15 cellular contexts compared by ENCODE assay signal in the genomic region with DNA sequence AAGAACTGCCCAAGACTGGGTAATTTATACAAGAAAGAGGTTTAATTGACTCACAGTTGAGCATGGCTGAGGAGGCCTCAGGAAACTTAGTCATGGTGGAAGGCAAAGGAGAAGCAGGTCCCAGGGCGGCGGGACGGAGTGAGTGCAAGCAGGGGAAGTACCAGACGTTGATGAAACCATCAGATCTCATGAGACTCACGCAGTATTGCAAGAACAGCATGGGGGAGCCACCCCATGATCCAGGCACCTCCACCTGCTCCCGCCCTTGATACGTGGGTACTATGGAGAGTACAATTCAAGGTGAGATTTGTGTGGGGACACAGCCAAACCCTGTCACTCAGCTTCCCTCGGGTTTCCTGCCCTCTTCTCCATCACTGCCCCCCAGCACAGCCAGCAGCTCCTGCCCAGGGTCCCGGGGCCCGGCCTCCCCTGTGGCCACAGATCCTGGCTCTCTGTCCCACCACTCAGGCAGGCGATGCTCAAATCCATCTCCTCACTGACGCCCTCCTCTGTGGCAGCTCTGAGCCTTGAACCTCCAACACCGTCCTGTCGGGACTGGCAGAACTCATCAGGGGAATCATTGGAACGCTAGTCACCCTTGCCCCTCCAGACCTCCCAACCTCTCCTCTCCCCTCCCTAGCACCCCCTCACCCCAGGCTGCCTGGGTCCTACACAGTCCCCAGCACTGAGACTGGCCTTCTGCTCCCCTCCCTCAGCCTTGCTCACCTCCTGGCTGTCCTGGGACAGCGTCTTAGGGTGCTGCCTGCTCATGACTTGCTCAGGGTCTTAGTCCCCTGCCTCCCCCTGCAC. TPM values are rescaled to one million over a fixed set of nuclear protein-coding genes. Genes with fewer than 3 reads are reported as not detected.
DNase-seq lines count a peak whose midpoint lies in the region; ATAC-seq, FAIRE-seq and TF ChIP-seq lines count a peak whose summit lies in the region.
"Had no signal": no experiment of that assay in that cellular context is flagged by ENCODE, and none has a peak within 500 bp of the region (broad histone marks: within the 10 kb centered on the region; RNA-seq: fewer than 3 reads in every experiment).

No MANE protein-coding gene starts in this region.

- peaks cover 96% of the 10 kb centered on the region for H3K27me3 ChIP-seq in neural progenitor cell

- no peak overlapping the region for H3K27ac ChIP-seq in neural progenitor cell
- H3K27ac ChIP-seq: gastrocnemius medialis had no signal

- H2AFZ ChIP-seq in neural progenitor cell (replicated peaks), result no peak overlapping the region

- no peak overlapping the region for H3K4me3 ChIP-seq in neural progenitor cell
- H3K4me3 ChIP-seq: gastrocnemius medialis had no signal

- H3K9ac ChIP-seq in neural progenitor cell, result no peak overlapping the region

- POLR2A ChIA-PET in activated CD4-positive, alpha-beta T cell treated with anti-CD3 and anti-CD28 coated beads for 36 hours (lab: Charles Lee), result no interaction called here

- peak; percentile 74 for DNase-seq in activated CD4-positive, alpha-beta T cell treated with anti-CD3 and anti-CD28 coated beads for 36 hours
- no peak for DNase-seq in activated CD4-positive, alpha-beta T cell treated with anti-CD3 and anti-CD28 coated beads, Interleukin-2, amount 50 U/mL, for 1 hour
- peak; percentile 22 for DNase-seq in D341Med (ENCODE audit: low spot score)
- peak; percentile 41 to 59 for DNase-seq in activated T-cell treated with anti-CD3 and anti-CD28 coated beads, Interleukin-2, amount 50 U/mL, for 48 hours
- peak; percentile 1 for DNase-seq in neural progenitor cell (ENCODE audit: low spot score)
- DNase-seq in RCC 7860 (ENCODE audit: low spot score), result no peak
- DNase-seq in pons (ENCODE audit: low spot score), result no peak
- DNase-seq in activated T-helper 2 cell treated with anti-CD3 and anti-CD28 coated beads, Interferon-gamma antibody, Interleukin-2, Interleukin-4, amounts not matched to agents 10 μg/mL and 5 μg/mL and 100 μg/mL, durations not matched to agents 14 hours and 24 hours and 36 hours (ENCODE audit: low spot score), result no peak
- DNase-seq: ACHN, DMS 273 treated with DMSO at 0.1 percent for 48 hours, NCI-H2081 treated with DMSO at 0.1 percent for 48 hours, small intestine had no signal

- no peaks in the 10 kb centered on the region for H3K4me1 ChIP-seq in neural progenitor cell

- no peak overlapping the region for H3K4me3 Mint-ChIP-seq in activated CD4-positive, alpha-beta T cell treated with anti-CD3 and anti-CD28 coated beads for 36 hours
- no peak overlapping the region for H3K4me3 Mint-ChIP-seq in neural progenitor cell
- H3K4me3 Mint-ChIP-seq in activated T-helper 2 cell treated with anti-CD3 and anti-CD28 coated beads, Interferon-gamma antibody, Interleukin-2, Interleukin-4, amounts not matched to agents 10 μg/mL and 5 μg/mL and 100 μg/mL, durations not matched to agents 14 hours and 24 hours and 36 hours (ENCODE audit: low read depth), result no peak overlapping the region
- H3K4me3 Mint-ChIP-seq: effector memory CD8-positive, alpha-beta T cell; nephron had no signal

- no peak overlapping the region for H3K27ac Mint-ChIP-seq in activated CD4-positive, alpha-beta T cell treated with anti-CD3 and anti-CD28 coated beads for 36 hours
- peak overlapping the region; percentile 67 for H3K27ac Mint-ChIP-seq in neural progenitor cell
- no peak overlapping the region for H3K27ac Mint-ChIP-seq in activated T-helper 2 cell treated with anti-CD3 and anti-CD28 coated beads, Interferon-gamma antibody, Interleukin-2, Interleukin-4, amounts not matched to agents 10 μg/mL and 5 μg/mL and 100 μg/mL, durations not matched to agents 14 hours and 24 hours and 36 hours
- H3K27ac Mint-ChIP-seq: effector memory CD8-positive, alpha-beta T cell had no signal

- H3K9me3 Mint-ChIP-seq in activated CD4-positive, alpha-beta T cell treated with anti-CD3 and anti-CD28 coated beads for 36 hours (ENCODE audit: low read depth), result no peaks in the 10 kb centered on the region
- H3K9me3 Mint-ChIP-seq in neural progenitor cell, result peaks cover 8% of the 10 kb centered on the region
- no peaks in the 10 kb centered on the region for H3K9me3 Mint-ChIP-seq in activated T-helper 2 cell treated with anti-CD3 and anti-CD28 coated beads, Interferon-gamma antibody, Interleukin-2, Interleukin-4, amounts not matched to agents 10 μg/mL and 5 μg/mL and 100 μg/mL, durations not matched to agents 14 hours and 24 hours and 36 hours
- H3K9me3 Mint-ChIP-seq: effector memory CD8-positive, alpha-beta T cell had no signal

- CTCF ChIA-PET in activated CD4-positive, alpha-beta T cell treated with anti-CD3 and anti-CD28 coated beads for 36 hours (lab: Charles Lee), result interaction anchor here (0.6 kb wide), 1 partner anchor 11 kb away, joined by 3 read pairs; no protein-coding TSS in a partner anchor

- peaks cover 5% of the 10 kb centered on the region for H3K4me1 Mint-ChIP-seq in activated CD4-positive, alpha-beta T cell treated with anti-CD3 and anti-CD28 coated beads for 36 hours
- H3K4me1 Mint-ChIP-seq in neural progenitor cell, result peaks cover 35% of the 10 kb centered on the region
- H3K4me1 Mint-ChIP-seq in activated T-helper 2 cell treated with anti-CD3 and anti-CD28 coated beads, Interferon-gamma antibody, Interleukin-2, Interleukin-4, amounts not matched to agents 10 μg/mL and 5 μg/mL and 100 μg/mL, durations not matched to agents 14 hours and 24 hours and 36 hours (ENCODE audit: low read depth), result peaks cover 2% of the 10 kb centered on the region

- no peak for FAIRE-seq in RCC 7860 (lab: Jason Lieb, UNC)
- FAIRE-seq: small intestine had no signal

- H3K4me2 ChIP-seq in neural progenitor cell, result no peak overlapping the region

- no peak for TF ChIP-seq CTCF in neural progenitor cell (IDR thresholded peaks at IDR 0.05)

- no peaks in the 10 kb centered on the region for H3K79me2 ChIP-seq in neural progenitor cell (ENCODE audit: low read depth)

- H3K36me3 ChIP-seq in neural progenitor cell, result no peaks in the 10 kb centered on the region
- H3K36me3 ChIP-seq: gastrocnemius medialis had no signal

- ATAC-seq in activated CD4-positive, alpha-beta T cell treated with anti-CD3 and anti-CD28 coated beads for 36 hours, result peak; percentile 94
- ATAC-seq: effector memory CD8-positive, alpha-beta T cell; gastrocnemius medialis had no signal

- no peaks in the 10 kb centered on the region for H3K9me3 ChIP-seq in neural progenitor cell (ENCODE audit: low read depth)
- H3K9me3 ChIP-seq: gastrocnemius medialis had no signal

- H3K27me3 Mint-ChIP-seq in activated CD4-positive, alpha-beta T cell treated with anti-CD3 and anti-CD28 coated beads for 36 hours, result peaks cover 19% of the 10 kb centered on the region
- H3K27me3 Mint-ChIP-seq in neural progenitor cell (ENCODE audit: insufficient read depth, low read depth), result peaks cover 48% of the 10 kb centered on the region
- H3K27me3 Mint-ChIP-seq in activated T-helper 2 cell treated with anti-CD3 and anti-CD28 coated beads, Interferon-gamma antibody, Interleukin-2, Interleukin-4, amounts not matched to agents 10 μg/mL and 5 μg/mL and 100 μg/mL, durations not matched to agents 14 hours and 24 hours and 36 hours (ENCODE audit: low read depth), result peaks cover 21% of the 10 kb centered on the region

- H3F3A ChIP-seq in neural progenitor cell (ENCODE audit: low read depth), result peaks cover 6% of the 10 kb centered on the region

- intact Hi-C loops in activated CD4-positive, alpha-beta T cell treated with anti-CD3 and anti-CD28 coated beads for 36 hours (cut with DNase I, micrococcal nuclease), result no loop called here
- intact Hi-C loops in activated T-helper 2 cell treated with anti-CD3 and anti-CD28 coated beads, Interferon-gamma antibody, Interleukin-2, Interleukin-4, amounts not matched to agents 10 μg/mL and 5 μg/mL and 100 μg/mL, durations not matched to agents 14 hours and 24 hours and 36 hours (cut with micrococcal nuclease), result no loop called here

- peaks cover 2% of the 10 kb centered on the region for H3K36me3 Mint-ChIP-seq in activated CD4-positive, alpha-beta T cell treated with anti-CD3 and anti-CD28 coated beads for 36 hours (ENCODE audit: low read depth)
- H3K36me3 Mint-ChIP-seq in neural progenitor cell, result peaks cover 2% of the 10 kb centered on the region
- H3K36me3 Mint-ChIP-seq in activated T-helper 2 cell treated with anti-CD3 and anti-CD28 coated beads, Interferon-gamma antibody, Interleukin-2, Interleukin-4, amounts not matched to agents 10 μg/mL and 5 μg/mL and 100 μg/mL, durations not matched to agents 14 hours and 24 hours and 36 hours (ENCODE audit: low read depth), result no peaks in the 10 kb centered on the region

- H4K20me1 ChIP-seq in neural progenitor cell (ENCODE audit: low read depth), result no peaks in the 10 kb centered on the region

RNA-seq across cellular contexts. Expression of a gene that starts 37.6 kb away (rescaled TPM):
- total RNA-seq in activated CD4-positive, alpha-beta T cell treated with anti-CD3 and anti-CD28 coated beads for 36 hours, result 10 to 100 TPM; 17.6 to 23.5 TPM
- total RNA-seq in neural progenitor cell (ENCODE audit: low replicate concordance), result 9.6 and 27.4 TPM in 2 replicates
- total RNA-seq in activated T-helper 2 cell treated with anti-CD3 and anti-CD28 coated beads, Interferon-gamma antibody, Interleukin-2, Interleukin-4, amounts not matched to agents 10 μg/mL and 5 μg/mL and 100 μg/mL, durations not matched to agents 14 hours and 24 hours and 36 hours, result 17.5 TPM in 2 replicates

RNA-seq across cellular contexts. Expression of a gene that starts 55.8 kb away (rescaled TPM):
- under 1 TPM; 0.21 to 0.43 TPM for total RNA-seq in activated CD4-positive, alpha-beta T cell treated with anti-CD3 and anti-CD28 coated beads for 36 hours
- 0.19 TPM in 1 of 2 replicates, not detected in the other for total RNA-seq in neural progenitor cell (ENCODE audit: low replicate concordance)
- 0.23 TPM in 1 of 2 replicates, not detected in the other for total RNA-seq in activated T-helper 2 cell treated with anti-CD3 and anti-CD28 coated beads, Interferon-gamma antibody, Interleukin-2, Interleukin-4, amounts not matched to agents 10 μg/mL and 5 μg/mL and 100 μg/mL, durations not matched to agents 14 hours and 24 hours and 36 hours

Comparison
In these comparisons a context has a peak if more than half of its experiments do, and no peak if none do; other contexts are left out.
1. DNase-seq: peak in activated CD4-positive, alpha-beta T cell treated with anti-CD3 and anti-CD28 coated beads for 36 hours (single experiment), D341Med (single experiment), activated T-cell treated with anti-CD3 and anti-CD28 coated beads, Interleukin-2, amount 50 U/mL, for 48 hours (2 of 2) and neural progenitor cell (single experiment); none in activated CD4-positive, alpha-beta T cell treated with anti-CD3 and anti-CD28 coated beads, Interleukin-2, amount 50 U/mL, for 1 hour (single experiment), RCC 7860 (single experiment), pons (single experiment) and activated T-helper 2 cell treated with anti-CD3 and anti-CD28 coated beads, Interferon-gamma antibody, Interleukin-2, Interleukin-4, amounts not matched to agents 10 μg/mL and 5 μg/mL and 100 μg/mL, durations not matched to agents 14 hours and 24 hours and 36 hours (single experiment).